In genomic region chr6:51487937-51488336, GRCh38 we compare ENCODE assay signal across 28 cellular contexts.
DNase-seq lines count a peak whose midpoint lies in the region; ATAC-seq, FAIRE-seq and TF ChIP-seq lines count a peak whose summit lies in the region.
"Had no signal": no experiment of that assay in that cellular context is flagged by ENCODE, and none has a peak within 500 bp of the region (broad histone marks: within the 10 kb centered on the region; RNA-seq: fewer than 3 reads in every experiment).

No MANE protein-coding gene starts in this region.

- H3K4me2 ChIP-seq in K562 (ENCODE audit: insufficient read depth, low read length) = no peak overlapping the region
- H3K4me2 ChIP-seq: BLaER1 treated with 17β-estradiol and CSF1 and Interleukin-3, amounts not matched to agents 10 nM and 100 nM had no signal

- ATAC-seq in K562 = no peak
- ATAC-seq in left lobe of liver = peak; percentile 46
- ATAC-seq in activated CD4-positive, alpha-beta T cell treated with anti-CD3 and anti-CD28 coated beads for 36 hours = no peak
- ATAC-seq: GM12878 had no signal

- in situ Hi-C loops in K562 (cut with MboI) = no loop called here

- no peak overlapping the region for H3K9ac ChIP-seq in K562 (ENCODE audit: insufficient read depth in 1 of 2, low read depth in 2 of 2, low read length in 2 of 2)
- H3K9ac ChIP-seq: BLaER1 treated with 17β-estradiol and CSF1 and Interleukin-3, amounts not matched to agents 10 nM and 100 nM had no signal

- no peak for TF ChIP-seq EP300 in K562 (IDR thresholded peaks at IDR 0.05; ENCODE audit: low read length)

- no peaks in the 10 kb centered on the region for H3K9me3 Mint-ChIP-seq in endothelial cell (ENCODE audit: unreplicated experiment)
- H3K9me3 Mint-ChIP-seq in activated CD4-positive, alpha-beta T cell treated with anti-CD3 and anti-CD28 coated beads for 36 hours (ENCODE audit: low read depth) = peaks cover 5% of the 10 kb centered on the region

- H3K27me3 ChIP-seq in K562 (ENCODE audit: control insufficient read depth in 2 of 2, insufficient read depth in 2 of 2, low read length in 2 of 2) (no peaks in the 10 kb centered on the region), testis (no peaks in the 10 kb centered on the region)
- H3K27me3 ChIP-seq: BLaER1 treated with 17β-estradiol and CSF1 and Interleukin-3, amounts not matched to agents 10 nM and 100 nM had no signal

- H3K9me3 ChIP-seq in K562 (replicated peaks; ENCODE audit: control insufficient read depth, insufficient read depth, low read depth, low read length) = no peaks in the 10 kb centered on the region
- no peaks in the 10 kb centered on the region for H3K9me3 ChIP-seq in testis

- TF ChIP-seq CTCF in C4-2B (conservative IDR thresholded peaks at IDR 0.05) (no peak), K562 (IDR thresholded peaks at IDR 0.05 in 2 of 3, conservative IDR thresholded peaks at IDR 0.05 in 1 of 3; ENCODE audit: insufficient read depth in 2 of 3, low read depth in 1 of 3, low read length in 3 of 3) (no peak), testis (IDR thresholded peaks at IDR 0.05) (no peak), endothelial cell (IDR thresholded peaks at IDR 0.05; ENCODE audit: unreplicated experiment) (no peak)

- peak overlapping the region; percentile 66; the same call in 1 of the 2 replicates for H3K27ac ChIP-seq in C4-2B
- no peak overlapping the region for H3K27ac ChIP-seq in K562 (ENCODE audit: extremely low read depth, low read depth, low read length)
- H3K27ac ChIP-seq in testis = no peak overlapping the region
- H3K27ac ChIP-seq: BLaER1 treated with 17β-estradiol and CSF1 and Interleukin-3, amounts not matched to agents 10 nM and 100 nM had no signal

- FAIRE-seq in K562 (lab: Jason Lieb, UNC) = no peak
- FAIRE-seq: A204.1, GM12878, GM12892, GM18507 had no signal

- BruUV-seq in K562 (replicated peaks; lab: Mats Ljungman, UMichigan) = no TSS peak

- peaks cover 2% of the 10 kb centered on the region for H3K27me3 Mint-ChIP-seq in endothelial cell (ENCODE audit: unreplicated experiment)
- H3K27me3 Mint-ChIP-seq in activated CD4-positive, alpha-beta T cell treated with anti-CD3 and anti-CD28 coated beads for 36 hours = no peaks in the 10 kb centered on the region
- H3K27me3 Mint-ChIP-seq: B cell; CD4-positive, alpha-beta memory T cell; CD4-positive, CD25-positive, alpha-beta regulatory T cell; CD8-positive, alpha-beta memory T cell had no signal

- H3K36me3 Mint-ChIP-seq in endothelial cell (ENCODE audit: low read depth, unreplicated experiment) = no peaks in the 10 kb centered on the region
- no peaks in the 10 kb centered on the region for H3K36me3 Mint-ChIP-seq in activated CD4-positive, alpha-beta T cell treated with anti-CD3 and anti-CD28 coated beads for 36 hours (ENCODE audit: low read depth)
- H3K36me3 Mint-ChIP-seq: CD14-positive monocyte; CD4-positive, alpha-beta memory T cell; CD4-positive, CD25-positive, alpha-beta regulatory T cell; CD8-positive, alpha-beta memory T cell had no signal

- H3K79me2 ChIP-seq in K562 (ENCODE audit: control insufficient read depth, insufficient read depth, low read length) = no peaks in the 10 kb centered on the region

- TF ChIP-seq RAD21 in K562 (CRISPR knock-in tag; conservative IDR thresholded peaks at IDR 0.05 in 1 of 2, IDR thresholded peaks at IDR 0.05 in 1 of 2) = no peak

- no peaks in the 10 kb centered on the region for H4K20me1 ChIP-seq in K562 (replicated peaks; ENCODE audit: control insufficient read depth, insufficient read depth, low read length)
- H4K20me1 ChIP-seq: BLaER1 treated with 17β-estradiol and CSF1 and Interleukin-3, amounts not matched to agents 10 nM and 100 nM had no signal

- no peak overlapping the region for H3K4me3 Mint-ChIP-seq in endothelial cell (ENCODE audit: unreplicated experiment)
- no peak overlapping the region for H3K4me3 Mint-ChIP-seq in activated CD4-positive, alpha-beta T cell treated with anti-CD3 and anti-CD28 coated beads for 36 hours
- H3K4me3 Mint-ChIP-seq: B cell; CD14-positive monocyte; CD4-positive, alpha-beta memory T cell; CD4-positive, CD25-positive, alpha-beta regulatory T cell; CD8-positive, alpha-beta memory T cell had no signal

- CTCF ChIA-PET in K562 (lab: Yijun Ruan, JAX; ENCODE audit: low intra/inter-chr PET ratio) = no interaction called here
- CTCF ChIA-PET in activated CD4-positive, alpha-beta T cell treated with anti-CD3 and anti-CD28 coated beads for 36 hours (lab: Charles Lee) = no interaction called here

- H3K36me3 ChIP-seq in K562 (ENCODE audit: control insufficient read depth, insufficient read depth, low read length) (no peaks in the 10 kb centered on the region), testis (ENCODE audit: low read depth, missing control alignments) (no peaks in the 10 kb centered on the region)
- H3K36me3 ChIP-seq: BLaER1 treated with 17β-estradiol and CSF1 and Interleukin-3, amounts not matched to agents 10 nM and 100 nM had no signal

- no peak for TF ChIP-seq POLR2A in K562 (conservative IDR thresholded peaks at IDR 0.05)
- TF ChIP-seq POLR2A in testis (IDR thresholded peaks at IDR 0.05) = no peak

- H3K27ac Mint-ChIP-seq in endothelial cell (ENCODE audit: unreplicated experiment) = no peak overlapping the region
- H3K27ac Mint-ChIP-seq in activated CD4-positive, alpha-beta T cell treated with anti-CD3 and anti-CD28 coated beads for 36 hours = no peak overlapping the region
- H3K27ac Mint-ChIP-seq: B cell; CD14-positive monocyte; CD4-positive, alpha-beta memory T cell; CD4-positive, CD25-positive, alpha-beta regulatory T cell; CD8-positive, alpha-beta memory T cell had no signal

- WGBS in K562 (ENCODE audit: insufficient coverage, low coverage, missing lambda C conversion rate) = 0% methylated on average over 3 of the region's 3 CpGs
- WGBS in testis, 2 donors = 30 to 40% methylated on average over 3 of the region's 3 CpGs

- peaks cover 20% of the 10 kb centered on the region for H3K4me1 Mint-ChIP-seq in endothelial cell (ENCODE audit: unreplicated experiment)
- H3K4me1 Mint-ChIP-seq in activated CD4-positive, alpha-beta T cell treated with anti-CD3 and anti-CD28 coated beads for 36 hours = no peaks in the 10 kb centered on the region
- H3K4me1 Mint-ChIP-seq: B cell; CD14-positive monocyte; CD4-positive, alpha-beta memory T cell; CD4-positive, CD25-positive, alpha-beta regulatory T cell; CD8-positive, alpha-beta memory T cell had no signal

- no peak overlapping the region for H2AFZ ChIP-seq in K562 (ENCODE audit: low read depth, low read length)

- no peak overlapping the region for H3K4me3 ChIP-seq in K562
- no peak overlapping the region for H3K4me3 ChIP-seq in testis
- H3K4me3 ChIP-seq: BLaER1 treated with 17β-estradiol and CSF1 and Interleukin-3, amounts not matched to agents 10 nM and 100 nM; GM12878 had no signal

- intact Hi-C loops in K562 (cut with micrococcal nuclease) = no loop called here
- intact Hi-C loops in testis (cut with DNase I; ENCODE audit: low total_unique reads) = no loop called here
- intact Hi-C loops in activated CD4-positive, alpha-beta T cell treated with anti-CD3 and anti-CD28 coated beads for 36 hours (cut with DNase I, micrococcal nuclease) = no loop called here

- POLR2A ChIA-PET in K562 (lab: Yijun Ruan, JAX) = no interaction called here
- POLR2A ChIA-PET in activated CD4-positive, alpha-beta T cell treated with anti-CD3 and anti-CD28 coated beads for 36 hours (lab: Charles Lee) = no interaction called here

- H3K9me1 ChIP-seq in K562 (ENCODE audit: control insufficient read depth, insufficient read depth, low read length) = no peaks in the 10 kb centered on the region

- H3K4me1 ChIP-seq in K562 (replicated peaks in 1 of 2; ENCODE audit: control insufficient read depth in 2 of 2, insufficient read depth in 2 of 2, low read length in 2 of 2) (no peaks in the 10 kb centered on the region), testis (no peaks in the 10 kb centered on the region)
- H3K4me1 ChIP-seq: BLaER1 treated with 17β-estradiol and CSF1 and Interleukin-3, amounts not matched to agents 10 nM and 100 nM had no signal

- DNase-seq in K562 (ENCODE audit: extremely low read depth in 1 of 4, low spot score in 3 of 4) = no peak
- DNase-seq in left lobe of liver (ENCODE audit: low spot score) = no peak
- peak; percentile 28 for DNase-seq in testis
- DNase-seq in endothelial cell (ENCODE audit: low spot score) = no peak
- no peak for DNase-seq in midbrain (lab: John Stamatoyannopoulos, UW)
- DNase-seq in NCI-H2081 (lab: John Stamatoyannopoulos, UW) = no peak
- DNase-seq in activated CD4-positive, alpha-beta T cell treated with anti-CD3 and anti-CD28 coated beads for 36 hours = no peak
- DNase-seq: 8988T; AML-193; CD4-positive, alpha-beta memory T cell; CD4-positive, CD25-positive, alpha-beta regulatory T cell; CD8-positive, alpha-beta memory T cell; COR-L47; DMS 273 treated with DMSO at 0.1 percent for 48 hours; DMS153; DMS53; DMS79; DND-41; EL; GDM1 had no signal

TF ChIP-seq in K562, 482 proteins besides CTCF, POLR2A, EP300 and RAD21:
- TF ChIP-seq ZC3H4 (CRISPR knock-in tag; IDR thresholded peaks at IDR 0.05; ENCODE audit: borderline replicate concordance) (no peak), NUFIP1 (IDR thresholded peaks at IDR 0.05; ENCODE audit: partially characterized antibody) (no peak), SMC3 (conservative IDR thresholded peaks at IDR 0.05; ENCODE audit: insufficient read depth, low read depth, low read length) (no peak), ZNF316 (IDR thresholded peaks at IDR 0.05) (peak; percentile 83), MAFF (IDR thresholded peaks at IDR 0.05; ENCODE audit: low read length) (peak; percentile 90), C11orf30 (IDR thresholded peaks at IDR 0.05; ENCODE audit: low read depth) (peak; percentile 71), MAFK (IDR thresholded peaks at IDR 0.05; ENCODE audit: low read length) (peak; percentile 91), MAFG (tag; conservative IDR thresholded peaks at IDR 0.05) (peak; percentile 77), TAF9B (IDR thresholded peaks at IDR 0.05; ENCODE audit: partially characterized antibody) (no peak), ZNF707 (CRISPR knock-in tag; conservative IDR thresholded peaks at IDR 0.05) (no peak)
